8 cellular contexts compared by ENCODE assay signal in genomic region chr5:136769900-136770684, GRCh38.
A peak's percentile ranks its signal among the peaks of the same experiment; 100 is the strongest.
DNase-seq lines count a peak whose midpoint lies in the region; ATAC-seq and TF ChIP-seq lines count a peak whose summit lies in the region.

No MANE protein-coding gene starts in this region.

- peak; percentile 84 for TF ChIP-seq CTCF in PC-3 (conservative IDR thresholded peaks at IDR 0.05; ENCODE audit: low read depth, low read length)

- intact Hi-C loops in PC-3 (cut with micrococcal nuclease) = loop anchor here (1.0 to 2.0 kb wide), 5 partner anchors 39 to 521 kb away; partner anchors contain the start of gene TRPC7

- POLR2A ChIA-PET in PC-3 (lab: Charles Lee; ENCODE audit: unreplicated experiment) = no interaction called here

- no peak overlapping the region for H3K4me3 ChIP-seq in PC-3 (ENCODE audit: low read length)

- no peaks in the 10 kb centered on the region for H3F3A ChIP-seq in PC-3 (ENCODE audit: low read length, unreplicated experiment)

- H4K20me1 ChIP-seq in PC-3 (ENCODE audit: low read length) = no peaks in the 10 kb centered on the region

- H3K9ac ChIP-seq in PC-3 (ENCODE audit: low read length) = no peak overlapping the region

- no peak overlapping the region for H3K4me2 ChIP-seq in PC-3 (ENCODE audit: low read length)

- no peaks in the 10 kb centered on the region for H3K79me2 ChIP-seq in PC-3 (ENCODE audit: low read length)

- H3K9me3 ChIP-seq in PC-3 (ENCODE audit: low read length) = no peaks in the 10 kb centered on the region

- peak; percentile 63 for DNase-seq in activated CD8-positive, alpha-beta memory T cell treated with anti-CD3 and anti-CD28 coated beads, Interleukin-2, amount 50 U/mL, for 48 hours
- no peak for DNase-seq in activated CD8-positive, alpha-beta memory T cell treated with anti-CD3 and anti-CD28 coated beads, Interleukin-2, amount 50 U/mL, for 4 hours
- DNase-seq in HuH-7.5 (ENCODE audit: low spot score) = peak; percentile 33
- DNase-seq in PC-3 = peak; percentile 79
- peak; percentile 72 to 89 for DNase-seq in T47D (ENCODE audit: low read depth in 1 of 2, low spot score in 1 of 2)
- peak; percentile 89 for DNase-seq in islet precursor cell
- peak; percentile 6 for DNase-seq in stimulated activated CD8-positive, alpha-beta memory T cell treated with anti-CD3 and anti-CD28 coated beads, Interleukin-4, amount 100 ng/mL, for 24 hours (ENCODE audit: low read depth)

- ATAC-seq in GM21529 (IDR thresholded peaks at IDR 0.05; ENCODE audit: unreplicated experiment) = peak; percentile 90
- ATAC-seq in PC-3 = peak; percentile 77

- H3K9me2 ChIP-seq in PC-3 (replicated peaks; ENCODE audit: low read length) = no peaks in the 10 kb centered on the region

- no TSS peak for BruUV-seq in PC-3 (replicated peaks; lab: Mats Ljungman, UMichigan)

- CTCF ChIA-PET in PC-3 (lab: Charles Lee) = interaction anchor here (1.0 kb wide), 1 partner anchor 132 kb away, joined by 7 read pairs; no protein-coding TSS in a partner anchor

- H2AFZ ChIP-seq in PC-3 (ENCODE audit: low read length) = no peak overlapping the region

- in situ Hi-C loops in T47D (cut with HindIII; ENCODE audit: low pct_unique_long_range_greater_than_20kb, low sequenced_read_pairs) = no loop called here

- H3K36me3 ChIP-seq in PC-3 (ENCODE audit: low read depth, low read length) = no peaks in the 10 kb centered on the region; the same call in 1 of the 2 replicates

- no peaks in the 10 kb centered on the region for H3K27me3 ChIP-seq in PC-3 (ENCODE audit: low read length)

- H3K27ac ChIP-seq in PC-3 (ENCODE audit: low read length) = no peak overlapping the region

- H3K4me1 ChIP-seq in PC-3 (ENCODE audit: insufficient read depth, low read length) = no peaks in the 10 kb centered on the region
